In the genomic region with DNA sequence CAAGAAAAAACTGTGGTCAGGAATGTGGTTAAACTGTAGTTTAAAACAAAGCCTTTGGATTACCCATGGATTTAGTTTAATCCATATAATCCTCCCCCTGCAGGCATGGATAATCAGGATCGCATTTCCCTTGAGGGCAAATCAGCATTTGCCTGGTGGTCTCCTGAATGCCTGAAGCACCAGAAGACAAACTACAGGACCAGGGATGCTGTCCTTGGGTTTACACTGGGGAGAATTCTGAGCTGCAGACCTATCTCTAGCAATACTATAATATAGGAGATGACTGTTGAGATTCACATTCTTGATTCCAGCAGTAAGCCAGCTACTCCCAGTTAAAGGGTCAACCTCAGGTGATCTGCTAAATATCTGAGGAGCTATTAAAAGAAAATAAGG, we compare ENCODE assay signal across 14 cellular contexts. TPM values are rescaled to one million over a fixed set of nuclear protein-coding genes. Genes with fewer than 3 reads are reported as not detected.
A peak's percentile ranks its signal among the peaks of the same experiment; 100 is the strongest.
DNase-seq lines count a peak whose midpoint lies in the region; ATAC-seq, FAIRE-seq and TF ChIP-seq lines count a peak whose summit lies in the region.
"Had no signal": no experiment of that assay in that cellular context is flagged by ENCODE, and none has a peak within 500 bp of the region (broad histone marks: within the 10 kb centered on the region; RNA-seq: fewer than 3 reads in every experiment).

No MANE protein-coding gene starts in this region.

- peaks cover 6% of the 10 kb centered on the region for H3K4me1 Mint-ChIP-seq in astrocyte (ENCODE audit: low read depth, unreplicated experiment)

- H3K9me3 Mint-ChIP-seq in astrocyte (ENCODE audit: unreplicated experiment): no peaks in the 10 kb centered on the region
- H3K9me3 Mint-ChIP-seq: activated T-helper 17 cell treated with anti-CD3 and anti-CD28 coated beads, Interleukin-2, amount 50 U/mL, for 72 hours had no signal

- H3K4me2 ChIP-seq in HepG2 (ENCODE audit: low read depth, low read length) (no peak overlapping the region; the same call in 1 of the 2 replicates), astrocyte (ENCODE audit: low read length) (peak overlapping the region; percentile 22)

- intact Hi-C loops in HepG2 (cut with micrococcal nuclease; ENCODE audit: unreplicated experiment): no loop called here
- intact Hi-C loops in right lobe of liver (cut with DNase I): no loop called here
- intact Hi-C loops in dorsolateral prefrontal cortex (cut with DNase I): no loop called here

- DNase-seq in HepG2 (ENCODE audit: low spot score) (no peak), right lobe of liver (no peak), astrocyte (ENCODE audit: low read depth) (no peak), kidney tubule cell (ENCODE audit: low spot score) (peak; percentile 42), NCI-H187 (lab: John Stamatoyannopoulos, UW) (no peak), dorsolateral prefrontal cortex (no peak)
- DNase-seq: effector CD8-positive, alpha-beta T cell; left colon; transverse colon had no signal

- H3K4me3 Mint-ChIP-seq in astrocyte (ENCODE audit: unreplicated experiment): no peak overlapping the region
- H3K4me3 Mint-ChIP-seq: activated T-helper 17 cell treated with anti-CD3 and anti-CD28 coated beads, Interleukin-2, amount 50 U/mL, for 72 hours had no signal

- H3K9ac ChIP-seq in HepG2 (ENCODE audit: insufficient read depth, low read depth, low read length) (no peak overlapping the region), astrocyte (ENCODE audit: low read length) (no peak overlapping the region)

- TF ChIP-seq POLR2A in HepG2 (IDR thresholded peaks at IDR 0.05; ENCODE audit: insufficient read depth in 1 of 2, low read depth in 2 of 2, low read length in 2 of 2) (no peak), right lobe of liver (IDR thresholded peaks at IDR 0.05) (no peak)

- H4K20me1 ChIP-seq in HepG2 (ENCODE audit: insufficient read depth, low read length): 0 out of 2 replicates have a peak, but pooled peaks cover 2% of the 10 kb centered on the region
- H4K20me1 ChIP-seq in astrocyte (ENCODE audit: insufficient read depth, low read length): peaks cover 5% of the 10 kb centered on the region

- no peaks in the 10 kb centered on the region for H3K27me3 Mint-ChIP-seq in astrocyte (ENCODE audit: low read depth, unreplicated experiment)
- H3K27me3 Mint-ChIP-seq: activated T-helper 17 cell treated with anti-CD3 and anti-CD28 coated beads, Interleukin-2, amount 50 U/mL, for 72 hours had no signal

- TF ChIP-seq EP300 in HepG2 (IDR thresholded peaks at IDR 0.05; ENCODE audit: low read depth in 2 of 2, low read length in 2 of 2) (no peak), HepG2 (CRISPR knock-in tag; IDR thresholded peaks at IDR 0.05; ENCODE audit: borderline replicate concordance) (no peak)

- CTCF ChIA-PET in HepG2 (lab: Yijun Ruan, JAX; ENCODE audit: low intra/inter-chr PET ratio, low total read pairs): no interaction called here

- H3K36me3 ChIP-seq in HepG2 (replicated peaks in 1 of 2; ENCODE audit: control insufficient read depth in 1 of 2, insufficient read depth in 2 of 2, low read length in 2 of 2): peaks cover 0 to 14% of the 10 kb centered on the region in 2 experiments; a peak in 4 of 5 replicates
- peaks cover 0 to 4% (median 0%) of the 10 kb centered on the region in 4 donors for H3K36me3 ChIP-seq in right lobe of liver
- no peaks in the 10 kb centered on the region for H3K36me3 ChIP-seq in astrocyte (ENCODE audit: insufficient read depth, low read length)
- H3K36me3 ChIP-seq: ascending aorta, transverse colon had no signal

- H3K27me3 ChIP-seq in HepG2 (ENCODE audit: control insufficient read depth in 1 of 2, insufficient read depth in 2 of 2, low read length in 2 of 2): no peaks in the 10 kb centered on the region; a peak in 1 of 5 replicates
- H3K27me3 ChIP-seq in right lobe of liver: no peaks in the 10 kb centered on the region
- no peaks in the 10 kb centered on the region for H3K27me3 ChIP-seq in astrocyte (ENCODE audit: insufficient read depth, low read length)
- H3K27me3 ChIP-seq in dorsolateral prefrontal cortex: no peaks in the 10 kb centered on the region
- H3K27me3 ChIP-seq: ascending aorta, gastroesophageal sphincter, transverse colon had no signal

- FAIRE-seq in HepG2 (lab: Jason Lieb, UNC) (no peak), astrocyte (lab: Jason Lieb, UNC) (no peak)

- no TSS peak for BruUV-seq in HepG2 (replicated peaks; lab: Mats Ljungman, UMichigan)

- peak overlapping the region; percentile 62 for H3K27ac Mint-ChIP-seq in astrocyte (ENCODE audit: unreplicated experiment)
- H3K27ac Mint-ChIP-seq: activated T-helper 17 cell treated with anti-CD3 and anti-CD28 coated beads, Interleukin-2, amount 50 U/mL, for 72 hours had no signal

- POLR2A ChIA-PET in HepG2 (lab: Yijun Ruan, JAX): interaction anchor here (0.6 to 4.0 kb wide), 6 partner anchors 11 to 91 kb away, joined by 3 to 36 read pairs (median 16); a partner anchor contains a TSS

- peaks cover 79% of the 10 kb centered on the region for H3K79me2 ChIP-seq in HepG2 (ENCODE audit: insufficient read depth, low read length)
- H3K79me2 ChIP-seq in astrocyte (ENCODE audit: insufficient read depth, low read length): peaks cover 46% of the 10 kb centered on the region

- WGBS in HepG2 (ENCODE audit: low lambda C conversion rate): 88% methylated on average over 1 of the region's 1 CpG
- WGBS in right lobe of liver (ENCODE audit: insufficient coverage, low coverage, low lambda C conversion rate, missing lambda C conversion rate): 83% methylated on average over 1 of the region's 1 CpG

- no peak overlapping the region for H3K4me3 ChIP-seq in HepG2 (replicated peaks in 1 of 3; ENCODE audit: insufficient read depth in 1 of 3, low read depth in 2 of 3, low read length in 3 of 3)
- no peak overlapping the region for H3K4me3 ChIP-seq in right lobe of liver
- no peak overlapping the region for H3K4me3 ChIP-seq in astrocyte (ENCODE audit: insufficient read depth, low read depth, low read length)
- no peak overlapping the region for H3K4me3 ChIP-seq in dorsolateral prefrontal cortex
- H3K4me3 ChIP-seq: ascending aorta, gastroesophageal sphincter, transverse colon had no signal

- TF ChIP-seq CTCF in HepG2 (CRISPR knock-in tag; IDR thresholded peaks at IDR 0.05): no peak
- TF ChIP-seq CTCF in right lobe of liver (IDR thresholded peaks at IDR 0.05): no peak
- TF ChIP-seq CTCF in astrocyte (IDR thresholded peaks at IDR 0.05; ENCODE audit: insufficient read depth, low read depth, low read length): no peak
- TF ChIP-seq CTCF in dorsolateral prefrontal cortex (IDR thresholded peaks at IDR 0.05 in 54 of 56, conservative IDR thresholded peaks at IDR 0.05 in 2 of 56; ENCODE audit: low read depth in 1 of 56, partially characterized antibody in 56 of 56): no peak

- in situ Hi-C loops in HepG2 (cut with HindIII; ENCODE audit: extremely low pct_ligation_motif_present, low pct_unique_long_range_greater_than_20kb): no loop called here

- ATAC-seq in HepG2 (peak; percentile 69), right lobe of liver (no peak), HG02571 (IDR thresholded peaks at IDR 0.05; ENCODE audit: unreplicated experiment) (no peak), HG02852 (IDR thresholded peaks at IDR 0.05; ENCODE audit: unreplicated experiment) (no peak)
- ATAC-seq: activated T-helper 17 cell treated with anti-CD3 and anti-CD28 coated beads, Interleukin-2, amount 50 U/mL, for 72 hours; gastroesophageal sphincter; left colon had no signal

- H3K9me3 ChIP-seq in HepG2 (ENCODE audit: low read length) (no peaks in the 10 kb centered on the region), right lobe of liver (no peaks in the 10 kb centered on the region), astrocyte (ENCODE audit: insufficient read depth, low read depth, low read length) (no peaks in the 10 kb centered on the region)
- H3K9me3 ChIP-seq: ascending aorta, gastroesophageal sphincter, transverse colon had no signal

- H2AFZ ChIP-seq in HepG2 (ENCODE audit: low read length) (no peak overlapping the region), astrocyte (ENCODE audit: low read depth, low read length) (no peak overlapping the region)

- H3K27ac ChIP-seq in HepG2 (ENCODE audit: extremely low read length, insufficient read depth, low read length) (peak overlapping the region; percentile 67), right lobe of liver (no peak overlapping the region), astrocyte (ENCODE audit: low read depth, low read length) (no peak overlapping the region), dorsolateral prefrontal cortex (no peak overlapping the region)
- H3K27ac ChIP-seq: ascending aorta, gastroesophageal sphincter, transverse colon had no signal

- TF ChIP-seq RAD21 in HepG2 (CRISPR knock-in tag; IDR thresholded peaks at IDR 0.05): no peak

- H3K4me1 ChIP-seq in HepG2 (ENCODE audit: insufficient read depth, low read length) (peaks cover 50% of the 10 kb centered on the region), right lobe of liver (peaks cover 0 to 12% (median 2%) of the 10 kb centered on the region in 4 donors), astrocyte (ENCODE audit: insufficient read depth, low read length) (peaks cover 9% of the 10 kb centered on the region)
- H3K4me1 ChIP-seq: ascending aorta, transverse colon had no signal

- no peaks in the 10 kb centered on the region for H3K36me3 Mint-ChIP-seq in astrocyte (ENCODE audit: low read depth, unreplicated experiment)

RNA-seq across cellular contexts. Expression of a gene that starts 10.6 kb away (rescaled TPM):
- total RNA-seq in HepG2 (2016; rRNA removed; fragmentation: Illumina TruSeq; extraction: Trizol) (6.6 and 18.6 TPM in 2 replicates), right lobe of liver (10 to 100 TPM; 12.1 to 20.9 (median 14.6) TPM), astrocyte (20.3 and 24.8 TPM in 2 replicates), dorsolateral prefrontal cortex (100 to 1,000 TPM in 1 of 120 experiments, 10 to 100 TPM in 119; 36.8 to 102 (median 70.6) TPM)
- total RNA-seq in HepG2 (2016; cell fraction: cytosol; rRNA removed; fragmentation: Illumina TruSeq; extraction: Trizol; ENCODE audit: low read depth): 6.5 and 9.2 TPM in 2 replicates
- total RNA-seq in HepG2 (2016; cell fraction: insoluble cytoplasmic fraction; rRNA removed; fragmentation: Illumina TruSeq; extraction: Trizol): 6.4 and 18.1 TPM in 2 replicates
- total RNA-seq in HepG2 (2016; cell fraction: membrane; rRNA removed; fragmentation: Illumina TruSeq; extraction: Trizol): 13.7 and 13.9 TPM in 2 replicates
- 12.3 and 14.6 TPM in 2 replicates for total RNA-seq in HepG2 (2016; cell fraction: nucleus; rRNA removed; fragmentation: Illumina TruSeq; extraction: Trizol)
- polyA plus RNA-seq in HepG2 (2011; rRNA removed): 18.7 and 23.8 TPM in 2 replicates
- 10.9 and 18.4 TPM in 2 replicates for polyA plus RNA-seq in HepG2 (2011; cell fraction: cytosol; rRNA removed)
- polyA plus RNA-seq in HepG2 (2011; cell fraction: nucleus; rRNA removed): 13.0 and 17.3 TPM in 2 replicates
- polyA plus RNA-seq in HepG2 (2012): 47.5 and 53.4 TPM in 2 replicates
- polyA plus RNA-seq in HepG2 (2016; cell fraction: cytosol; fragmentation: Illumina TruSeq; extraction: Trizol; ENCODE audit: low read depth): 2.2 and 2.4 TPM in 2 replicates
- polyA plus RNA-seq in HepG2 (2016; cell fraction: insoluble cytoplasmic fraction; fragmentation: Illumina TruSeq; extraction: Trizol; ENCODE audit: low read depth): 23.5 TPM in 2 replicates
- polyA plus RNA-seq in HepG2 (2016; cell fraction: membrane; fragmentation: Illumina TruSeq; extraction: Trizol; ENCODE audit: low read depth): 7.7 and 9.3 TPM in 2 replicates
- 13.6 and 13.7 TPM in 2 replicates for polyA plus RNA-seq in HepG2 (2016; cell fraction: nucleus; fragmentation: Illumina TruSeq; extraction: Trizol; ENCODE audit: insufficient read depth, low read depth)
- polyA minus RNA-seq in HepG2 (2011; rRNA and poly(A)+ RNA removed; ENCODE audit: low replicate concordance): 9.4 and 18.8 TPM in 2 replicates
- 29.0 and 40.8 TPM in 2 replicates for polyA minus RNA-seq in HepG2 (2011; cell fraction: cytosol; rRNA and poly(A)+ RNA removed)
- 74.0 and 78.9 TPM in 2 replicates for polyA minus RNA-seq in HepG2 (2011; cell fraction: nucleus; rRNA and poly(A)+ RNA removed)
